Comparison of ENCODE assay signal across 26 cellular contexts in the genomic region with DNA sequence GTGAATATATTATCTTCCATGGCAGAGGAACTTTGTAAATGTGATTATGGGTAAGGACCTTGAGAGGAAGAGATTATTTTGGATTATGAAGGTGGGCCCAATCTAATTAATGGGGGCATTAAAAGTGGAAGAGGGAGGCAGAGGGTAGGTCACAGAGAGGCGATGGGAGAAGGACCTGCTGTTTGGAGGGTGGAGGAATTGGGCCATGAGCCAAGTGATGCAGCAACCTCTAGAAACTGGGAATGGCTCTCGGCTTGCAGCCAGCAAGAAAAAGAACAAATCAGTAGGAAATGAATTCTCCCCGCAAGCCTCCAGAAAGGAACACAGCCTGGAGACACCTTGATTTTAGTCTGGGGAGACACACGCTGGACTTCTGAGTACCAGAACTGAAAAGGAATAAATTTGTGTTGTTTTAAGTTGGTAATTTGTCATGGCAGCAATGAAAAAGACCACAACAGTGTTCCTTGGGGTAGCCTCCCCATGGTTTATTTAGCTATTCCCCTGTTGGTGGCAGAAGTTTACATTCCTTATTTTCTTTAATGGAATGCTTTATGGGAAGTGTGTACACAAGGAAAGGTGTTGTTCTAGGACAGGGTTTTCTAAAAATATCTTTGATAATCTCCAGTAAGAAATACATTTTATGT.
"Had no signal": no experiment of that assay in that cellular context is flagged by ENCODE, and none has a peak within 500 bp of the region (broad histone marks: within the 10 kb centered on the region; RNA-seq: fewer than 3 reads in every experiment).

No MANE protein-coding gene starts in this region.

- H3K36me3 Mint-ChIP-seq: activated naive CD8-positive, alpha-beta T cell treated with anti-CD3 and anti-CD28 coated beads for 36 hours; natural killer cell treated with Interleukin-12 subunit alpha and Interleukin-12 subunit beta and Interleukin-15 and Interleukin-18, amount 100 ng/mL, for 72 hours had no signal

- H3K27me3 ChIP-seq: adrenal gland, body of pancreas, cardiac muscle cell, dorsolateral prefrontal cortex, gastroesophageal sphincter, hepatocyte, transverse colon had no signal

- H3K4me3 ChIP-seq: adrenal gland, body of pancreas, cardiac muscle cell, coronary artery, dorsolateral prefrontal cortex, gastroesophageal sphincter, hepatocyte, left ventricle myocardium inferior, lung, transverse colon had no signal

- H3K27me3 Mint-ChIP-seq: activated naive CD8-positive, alpha-beta T cell treated with anti-CD3 and anti-CD28 coated beads for 36 hours had no signal

- H3K4me1 ChIP-seq: adrenal gland, body of pancreas, gastroesophageal sphincter, left ventricle myocardium inferior, transverse colon had no signal

- H3K9me3 ChIP-seq: adrenal gland, body of pancreas, gastroesophageal sphincter, left ventricle myocardium inferior, transverse colon had no signal

- H3K27ac Mint-ChIP-seq: activated naive CD8-positive, alpha-beta T cell treated with anti-CD3 and anti-CD28 coated beads for 36 hours; effector memory CD8-positive, alpha-beta T cell; natural killer cell treated with Interleukin-12 subunit alpha and Interleukin-12 subunit beta and Interleukin-15 and Interleukin-18, amount 100 ng/mL, for 72 hours had no signal

- H3K4me3 Mint-ChIP-seq: activated naive CD8-positive, alpha-beta T cell treated with anti-CD3 and anti-CD28 coated beads for 36 hours; effector memory CD8-positive, alpha-beta T cell; natural killer cell treated with Interleukin-12 subunit alpha and Interleukin-12 subunit beta and Interleukin-15 and Interleukin-18, amount 100 ng/mL, for 72 hours had no signal

- DNase-seq: activated CD4-positive, alpha-beta T cell treated with anti-CD3 and anti-CD28 coated beads for 4 hours; activated CD4-positive, alpha-beta T cell treated with anti-CD3 and anti-CD28 coated beads, Interleukin-2, amount 50 U/mL, for 48 hours; activated CD8-positive, alpha-beta memory T cell treated with anti-CD3 and anti-CD28 coated beads for 24 hours; activated effector memory CD4-positive, alpha-beta T cell treated with Interleukin-2 at 50 U/mL for 16 hours; activated naive CD4-positive, alpha-beta T cell treated with Interleukin-2 at 50 U/mL for 16 hours; activated naive CD8-positive, alpha-beta T cell treated with anti-CD3 and anti-CD28 coated beads for 36 hours; adrenal gland; aorta; body of pancreas; cerebellar nuclear complex; dorsolateral prefrontal cortex; effector memory CD8-positive, alpha-beta T cell; islet precursor cell; left ventricle myocardium inferior; mesendoderm; right cardiac atrium; stimulated activated CD4-positive, alpha-beta T cell treated with anti-CD3 and anti-CD28 coated beads, Interleukin-15, amount 100 ng/mL, for 24 hours; stimulated activated CD4-positive, alpha-beta T cell treated with anti-CD3 and anti-CD28 coated beads, Interleukin-2, amount 100 ng/mL, for 24 hours; stimulated activated naive CD4-positive, alpha-beta T cell; transverse colon had no signal

- H3K27ac ChIP-seq: adrenal gland, body of pancreas, cardiac muscle cell, coronary artery, dorsolateral prefrontal cortex, gastroesophageal sphincter, hepatocyte, left ventricle myocardium inferior, transverse colon had no signal

- H3K9me3 Mint-ChIP-seq: activated naive CD8-positive, alpha-beta T cell treated with anti-CD3 and anti-CD28 coated beads for 36 hours; effector memory CD8-positive, alpha-beta T cell; natural killer cell treated with Interleukin-12 subunit alpha and Interleukin-12 subunit beta and Interleukin-15 and Interleukin-18, amount 100 ng/mL, for 72 hours had no signal

- H3K36me3 ChIP-seq: adrenal gland, cardiac muscle cell, gastroesophageal sphincter, left ventricle myocardium inferior, transverse colon had no signal
